ENCODE assay signal across 27 cellular contexts in the genomic region with DNA sequence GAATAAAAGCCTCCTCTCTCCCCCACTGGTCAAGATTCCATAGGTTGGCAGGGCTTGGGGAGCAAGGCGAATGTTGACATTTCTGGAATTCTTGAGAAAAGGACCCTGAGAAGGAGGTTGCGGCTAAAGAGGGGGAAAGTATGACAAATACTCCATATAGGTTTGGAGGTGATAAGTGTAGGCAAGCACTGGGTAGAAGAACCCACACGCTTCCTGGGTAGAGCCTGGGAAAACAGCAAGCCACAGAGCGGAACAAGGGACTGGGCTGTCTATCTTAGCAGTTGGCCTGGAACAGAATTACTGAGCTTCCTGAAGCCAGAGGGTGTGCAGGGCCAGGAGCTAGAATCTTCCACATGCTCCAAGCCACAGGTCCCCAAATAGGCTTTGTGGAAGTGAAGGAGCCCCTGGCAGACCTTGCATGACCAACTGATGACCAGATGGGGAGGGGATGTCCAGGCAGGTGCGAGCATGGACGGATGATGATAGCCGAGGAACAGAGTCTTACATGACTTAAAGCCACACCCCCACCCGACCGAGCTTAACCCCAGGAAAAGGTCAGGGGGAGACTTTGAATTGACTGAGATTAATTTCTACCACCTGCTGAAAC. TPM values are rescaled to one million over a fixed set of nuclear protein-coding genes. Genes with fewer than 3 reads are reported as not detected.
"Had no signal": no experiment of that assay in that cellular context is flagged by ENCODE, and none has a peak within 500 bp of the region (broad histone marks: within the 10 kb centered on the region; RNA-seq: fewer than 3 reads in every experiment).

No MANE protein-coding gene starts in this region.

- DNase-seq: activated CD4-positive, alpha-beta memory T cell treated with anti-CD3 and anti-CD28 coated beads, Interleukin-2, amount 10 ng/mL, durations not matched to agents 7 days and 5 days; activated CD4-positive, alpha-beta T cell treated with anti-CD3 and anti-CD28 coated beads for 36 hours; activated CD4-positive, alpha-beta T cell treated with anti-CD3 and anti-CD28 coated beads, Interleukin-2, amount 50 U/mL, for 1 hour; activated gamma-delta T cell treated with Interleukin-2 at 50 U/mL for 16 hours; activated naive CD4-positive, alpha-beta T cell treated with anti-CD3 and anti-CD28 coated beads, Interleukin-2, amount 10 ng/mL, durations not matched to agents 7 days and 5 days; activated naive CD8-positive, alpha-beta T cell treated with anti-CD3 and anti-CD28 coated beads for 36 hours; activated T-cell treated with anti-CD3 and anti-CD28 coated beads, Interleukin-2, amount 50 U/mL, for 72 hours; anterior cingulate cortex; MG63; MV-4-11; NCI-H1105; NCI-H1436; NCI-H1694 treated with DMSO at 0.1 percent for 48 hours; NCI-H2029 treated with DMSO at 0.1 percent for 48 hours; NCI-H510A treated with DMSO at 0.1 percent for 48 hours; NCI-H69; NK-92 treated with Interleukin-12 subunit alpha and Interleukin-12 subunit beta, amount 100 ng/mL, for 24 hours; OCI-M1; Right ventricle myocardium superior; RPMI8226; SK-N-SH; T-helper 1 cell had no signal

- H3K27ac ChIP-seq: VCaP had no signal

- ATAC-seq: activated CD4-positive, alpha-beta T cell treated with anti-CD3 and anti-CD28 coated beads for 36 hours; activated T-cell treated with anti-CD3 and anti-CD28 coated beads, Interleukin-2, amount 50 U/mL, for 72 hours had no signal

- H3K9me3 ChIP-seq: MG63, SJCRH30, SK-N-SH had no signal

- H3K27me3 ChIP-seq: MG63, SJCRH30 had no signal

- H3K4me3 ChIP-seq: MG63, SJCRH30 had no signal

- H3K36me3 ChIP-seq: MG63, SJCRH30 had no signal

RNA-seq across cellular contexts. Expression of a gene that starts 9.9 kb away (rescaled TPM):
- total RNA-seq: activated CD4-positive, alpha-beta memory T cell treated with anti-CD3 and anti-CD28 coated beads, Interleukin-2, amount 10 ng/mL, durations not matched to agents 7 days and 5 days; activated CD4-positive, alpha-beta T cell treated with anti-CD3 and anti-CD28 coated beads for 36 hours; activated CD8-positive, alpha-beta memory T cell treated with anti-CD3 and anti-CD28 coated beads for 36 hours; activated naive CD8-positive, alpha-beta T cell treated with anti-CD3 and anti-CD28 coated beads for 36 hours; activated T-cell treated with anti-CD3 and anti-CD28 coated beads, Interleukin-2, amount 50 U/mL, for 72 hours; activated T-helper 2 cell treated with anti-CD3 and anti-CD28 coated beads, Interferon-gamma antibody, Interleukin-2, Interleukin-4, amounts not matched to agents 10 μg/mL and 5 μg/mL and 100 μg/mL, durations not matched to agents 14 hours and 24 hours and 36 hours; Right ventricle myocardium superior; T-helper 2 cell treated with Interferon-gamma antibody and Interleukin-4, amounts not matched to agents 100 ng/mL and 5 ng/mL, for 36 hours had no signal
- polyA plus RNA-seq: SK-N-SH had no signal

RNA-seq across cellular contexts. Expression of a gene that starts 37.9 kb away (rescaled TPM):
- total RNA-seq: activated CD4-positive, alpha-beta memory T cell treated with anti-CD3 and anti-CD28 coated beads, Interleukin-2, amount 10 ng/mL, durations not matched to agents 7 days and 5 days; activated T-helper 2 cell treated with anti-CD3 and anti-CD28 coated beads, Interferon-gamma antibody, Interleukin-2, Interleukin-4, amounts not matched to agents 10 μg/mL and 5 μg/mL and 100 μg/mL, durations not matched to agents 14 hours and 24 hours and 36 hours; T-helper 2 cell treated with Interferon-gamma antibody and Interleukin-4, amounts not matched to agents 100 ng/mL and 5 ng/mL, for 36 hours had no signal

RNA-seq across cellular contexts. Expression of a gene that starts 39.8 kb away (rescaled TPM):
- total RNA-seq: activated CD4-positive, alpha-beta memory T cell treated with anti-CD3 and anti-CD28 coated beads, Interleukin-2, amount 10 ng/mL, durations not matched to agents 7 days and 5 days; activated CD8-positive, alpha-beta memory T cell treated with anti-CD3 and anti-CD28 coated beads for 36 hours; activated naive CD8-positive, alpha-beta T cell treated with anti-CD3 and anti-CD28 coated beads for 36 hours; activated T-helper 2 cell treated with anti-CD3 and anti-CD28 coated beads, Interferon-gamma antibody, Interleukin-2, Interleukin-4, amounts not matched to agents 10 μg/mL and 5 μg/mL and 100 μg/mL, durations not matched to agents 14 hours and 24 hours and 36 hours had no signal

RNA-seq across cellular contexts. Expression of a gene that starts 58.9 kb away (rescaled TPM):
- total RNA-seq: Right ventricle myocardium superior had no signal
